In genomic region chr1:203765029-203765837, GRCh38 we compare ENCODE assay signal across 9 cellular contexts. TPM values are rescaled to one million over a fixed set of nuclear protein-coding genes. Genes with fewer than 3 reads are reported as not detected.
DNase-seq lines count a peak whose midpoint lies in the region; ATAC-seq, FAIRE-seq and TF ChIP-seq lines count a peak whose summit lies in the region.
"Had no signal": no experiment of that assay in that cellular context is flagged by ENCODE, and none has a peak within 500 bp of the region (broad histone marks: within the 10 kb centered on the region; RNA-seq: fewer than 3 reads in every experiment).

A gene with protein sequence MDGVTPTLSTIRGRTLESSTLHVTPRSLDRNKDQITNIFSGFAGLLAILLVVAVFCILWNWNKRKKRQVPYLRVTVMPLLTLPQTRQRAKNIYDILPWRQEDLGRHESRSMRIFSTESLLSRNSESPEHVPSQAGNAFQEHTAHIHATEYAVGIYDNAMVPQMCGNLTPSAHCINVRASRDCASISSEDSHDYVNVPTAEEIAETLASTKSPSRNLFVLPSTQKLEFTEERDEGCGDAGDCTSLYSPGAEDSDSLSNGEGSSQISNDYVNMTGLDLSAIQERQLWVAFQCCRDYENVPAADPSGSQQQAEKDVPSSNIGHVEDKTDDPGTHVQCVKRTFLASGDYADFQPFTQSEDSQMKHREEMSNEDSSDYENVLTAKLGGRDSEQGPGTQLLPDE (plus strand): TSS chr1:203765183. CDS start chr1:203765566, 383 bp downstream.

- peaks cover 47% of the 10 kb centered on the region for H3K79me2 ChIP-seq in MM.1S (ENCODE audit: low read length)

- DNase-seq in MM.1S (peak; percentile 99), HuH-7 (ENCODE audit: low spot score) (no peak), HEK293T (ENCODE audit: extremely low spot score) (no peak), frontal cortex (ENCODE audit: low spot score in 2 of 2) (no peak), OCI-M1 (lab: John Stamatoyannopoulos, UW) (no peak)
- peak; percentile 72 for DNase-seq in activated T-helper 1 cell treated with anti-CD3 and anti-CD28 coated beads, Interleukin-12 subunit alpha, Interleukin-12 subunit beta, Interleukin-2, Interleukin-4 antibody, amounts not matched to agents 30 ng/mL and 10 ng/mL and 1 ng/mL, durations not matched to agents 14 hours and 24 hours and 36 hours (ENCODE audit: low spot score)
- DNase-seq in stimulated activated CD4-positive, alpha-beta T cell treated with anti-CD3 and anti-CD28 coated beads, Interleukin-15, amount 100 ng/mL, for 1 hour (ENCODE audit: low read depth in 1 of 2, low spot score in 1 of 2): peak; percentile 31 to 54

- H3K36me3 ChIP-seq in MM.1S (replicated peaks; ENCODE audit: insufficient read depth, low read length): no peaks in the 10 kb centered on the region; the same call in 1 of the 2 replicates

- peaks cover 29% of the 10 kb centered on the region for H3K4me1 ChIP-seq in MM.1S (ENCODE audit: low read length)

- peak within 1 kb of the TSS; percentile 75 for H3K4me2 ChIP-seq in MM.1S (ENCODE audit: low read depth, low read length)

- peaks cover 12% of the 10 kb centered on the region for H3K36me3 Mint-ChIP-seq in activated T-helper 1 cell treated with anti-CD3 and anti-CD28 coated beads, Interleukin-12 subunit alpha, Interleukin-12 subunit beta, Interleukin-2, Interleukin-4 antibody, amounts not matched to agents 30 ng/mL and 10 ng/mL and 1 ng/mL, durations not matched to agents 14 hours and 24 hours and 36 hours (ENCODE audit: low read depth)

- peaks cover 29% of the 10 kb centered on the region for H3F3A ChIP-seq in MM.1S (ENCODE audit: insufficient read depth, low read length)

- H3K9me2 ChIP-seq in MM.1S (replicated peaks; ENCODE audit: insufficient read depth, low read length): no peaks in the 10 kb centered on the region

- H3K9me3 ChIP-seq in MM.1S (replicated peaks; ENCODE audit: insufficient read depth, low read length): no peaks in the 10 kb centered on the region

- POLR2A ChIA-PET in HEK293T (lab: Yijun Ruan, JAX): interaction anchor here (0.5 kb wide), 1 partner anchor 26 kb away, joined by 3 read pairs; no protein-coding TSS in a partner anchor

- CTCF ChIA-PET in HEK293T (lab: Yijun Ruan, JAX): interaction anchor here (1.0 kb wide), 1 partner anchor 64 kb away, joined by 3 read pairs; no protein-coding TSS in a partner anchor

- H3K4me3 ChIP-seq in MM.1S (ENCODE audit: low read length): peak within 1 kb of the TSS; percentile 79

- H2AFZ ChIP-seq in MM.1S (ENCODE audit: low read length): peak within 1 kb of the TSS; percentile 59

- H3K27ac ChIP-seq in MM.1S (ENCODE audit: low read length): peak within 1 kb of the TSS; percentile 94
- H3K27ac ChIP-seq: VCaP had no signal

- peak; percentile 77 for ATAC-seq in GM19455 (IDR thresholded peaks at IDR 0.05; ENCODE audit: unreplicated experiment)

- peak; percentile 28 for TF ChIP-seq CTCF in MM.1S (IDR thresholded peaks at IDR 0.05; ENCODE audit: low read length)

- intact Hi-C loops in activated T-helper 1 cell treated with anti-CD3 and anti-CD28 coated beads, Interleukin-12 subunit alpha, Interleukin-12 subunit beta, Interleukin-2, Interleukin-4 antibody, amounts not matched to agents 30 ng/mL and 10 ng/mL and 1 ng/mL, durations not matched to agents 14 hours and 24 hours and 36 hours (cut with micrococcal nuclease): loop anchor here (1.0 to 10.0 kb wide), 13 partner anchors 11 to 478 kb away; partner anchors contain the start of genes ATP2B4, SNRPE, ZBED6 and ZC3H11A

- peak within 1 kb of the TSS; percentile 93 for H3K9ac ChIP-seq in MM.1S (ENCODE audit: low read length)

- peak within 1 kb of the TSS; percentile 99 for H3K27ac Mint-ChIP-seq in activated T-helper 1 cell treated with anti-CD3 and anti-CD28 coated beads, Interleukin-12 subunit alpha, Interleukin-12 subunit beta, Interleukin-2, Interleukin-4 antibody, amounts not matched to agents 30 ng/mL and 10 ng/mL and 1 ng/mL, durations not matched to agents 14 hours and 24 hours and 36 hours

- no peak for FAIRE-seq in frontal cortex (lab: Jason Lieb, UNC)

- H3K4me3 Mint-ChIP-seq in activated T-helper 1 cell treated with anti-CD3 and anti-CD28 coated beads, Interleukin-12 subunit alpha, Interleukin-12 subunit beta, Interleukin-2, Interleukin-4 antibody, amounts not matched to agents 30 ng/mL and 10 ng/mL and 1 ng/mL, durations not matched to agents 14 hours and 24 hours and 36 hours: peak within 1 kb of the TSS; percentile 92

- H4K20me1 ChIP-seq in MM.1S (ENCODE audit: insufficient read depth, low read length): no peaks in the 10 kb centered on the region

- H3K4me1 Mint-ChIP-seq in activated T-helper 1 cell treated with anti-CD3 and anti-CD28 coated beads, Interleukin-12 subunit alpha, Interleukin-12 subunit beta, Interleukin-2, Interleukin-4 antibody, amounts not matched to agents 30 ng/mL and 10 ng/mL and 1 ng/mL, durations not matched to agents 14 hours and 24 hours and 36 hours (ENCODE audit: low read depth): peaks cover 52% of the 10 kb centered on the region

- no peaks in the 10 kb centered on the region for H3K9me3 Mint-ChIP-seq in activated T-helper 1 cell treated with anti-CD3 and anti-CD28 coated beads, Interleukin-12 subunit alpha, Interleukin-12 subunit beta, Interleukin-2, Interleukin-4 antibody, amounts not matched to agents 30 ng/mL and 10 ng/mL and 1 ng/mL, durations not matched to agents 14 hours and 24 hours and 36 hours

- H3K27me3 ChIP-seq in MM.1S (replicated peaks; ENCODE audit: insufficient read depth, low read length): no peaks in the 10 kb centered on the region

- H3K27me3 Mint-ChIP-seq in activated T-helper 1 cell treated with anti-CD3 and anti-CD28 coated beads, Interleukin-12 subunit alpha, Interleukin-12 subunit beta, Interleukin-2, Interleukin-4 antibody, amounts not matched to agents 30 ng/mL and 10 ng/mL and 1 ng/mL, durations not matched to agents 14 hours and 24 hours and 36 hours (ENCODE audit: insufficient read depth): no peaks in the 10 kb centered on the region

TF ChIP-seq in HEK293T, 16 proteins besides CTCF, POLR2A, EP300 and RAD21:
- no peak for TF ChIP-seq FOXK2 (IDR thresholded peaks at IDR 0.05)
- TF ChIP-seq PKNOX1 (IDR thresholded peaks at IDR 0.05): no peak
- TF ChIP-seq TARDBP (IDR thresholded peaks at IDR 0.05): no peak
- no peak for TF ChIP-seq NFRKB (IDR thresholded peaks at IDR 0.05)
- no peak for TF ChIP-seq HDGF (IDR thresholded peaks at IDR 0.05; ENCODE audit: borderline replicate concordance)

RNA-seq across cellular contexts. Expression of the gene that starts here (rescaled TPM):
- total RNA-seq in activated T-helper 1 cell treated with anti-CD3 and anti-CD28 coated beads, Interleukin-12 subunit alpha, Interleukin-12 subunit beta, Interleukin-2, Interleukin-4 antibody, amounts not matched to agents 30 ng/mL and 10 ng/mL and 1 ng/mL, durations not matched to agents 14 hours and 24 hours and 36 hours: 15.2 and 16.6 TPM in 2 replicates
- not detected for total RNA-seq in frontal cortex

Comparison
In these comparisons a context has a peak if more than half of its experiments do, and no peak if none do; other contexts are left out.
1. RNA of the gene that starts here (total RNA-seq): 15.2 to 16.6 TPM in activated T-helper 1 cell treated with anti-CD3 and anti-CD28 coated beads, Interleukin-12 subunit alpha, Interleukin-12 subunit beta, Interleukin-2, Interleukin-4 antibody, amounts not matched to agents 30 ng/mL and 10 ng/mL and 1 ng/mL, durations not matched to agents 14 hours and 24 hours and 36 hours; not detected in frontal cortex (single experiment); every median in the first group is over 10 times any median in the second.
2. DNase-seq: peak in MM.1S (single experiment), activated T-helper 1 cell treated with anti-CD3 and anti-CD28 coated beads, Interleukin-12 subunit alpha, Interleukin-12 subunit beta, Interleukin-2, Interleukin-4 antibody, amounts not matched to agents 30 ng/mL and 10 ng/mL and 1 ng/mL, durations not matched to agents 14 hours and 24 hours and 36 hours (single experiment) and stimulated activated CD4-positive, alpha-beta T cell treated with anti-CD3 and anti-CD28 coated beads, Interleukin-15, amount 100 ng/mL, for 1 hour (2 of 2); none in HuH-7 (single experiment), HEK293T (single experiment), frontal cortex (0 of 2) and OCI-M1 (single experiment).